In genomic region chr17:47875586-47875985, GRCh38 we compare ENCODE assay signal across 16 cellular contexts. TPM values are rescaled to one million over a fixed set of nuclear protein-coding genes. Genes with fewer than 3 reads are reported as not detected.
"Had no signal": no experiment of that assay in that cellular context is flagged by ENCODE, and none has a peak within 500 bp of the region (broad histone marks: within the 10 kb centered on the region; RNA-seq: fewer than 3 reads in every experiment).

No MANE protein-coding gene starts in this region.

- H3K9me3 Mint-ChIP-seq: activated naive CD8-positive, alpha-beta T cell treated with anti-CD3 and anti-CD28 coated beads, Interleukin-2, amount 10 ng/mL, durations not matched to agents 7 days and 5 days; activated T-helper 1 cell treated with anti-CD3 and anti-CD28 coated beads, Interleukin-12 subunit alpha, Interleukin-12 subunit beta, Interleukin-2, Interleukin-4 antibody, amounts not matched to agents 30 ng/mL and 10 ng/mL and 1 ng/mL, durations not matched to agents 14 hours and 24 hours and 36 hours; endodermal cell; naive thymus-derived CD8-positive, alpha-beta T cell; T-cell had no signal

- ATAC-seq: gastrocnemius medialis; left cardiac atrium; naive thymus-derived CD8-positive, alpha-beta T cell; right cardiac atrium; T-cell had no signal

- H3K36me3 ChIP-seq: ascending aorta, gastrocnemius medialis, heart right ventricle had no signal

- DNase-seq: activated CD4-positive, CD25-positive, alpha-beta regulatory T cell treated with anti-CD3 and anti-CD28 coated beads, Interleukin-2, amount 50 U/mL, for 72 hours; activated naive CD8-positive, alpha-beta T cell treated with anti-CD3 and anti-CD28 coated beads, Interleukin-2, amount 10 ng/mL, durations not matched to agents 7 days and 5 days; dorsolateral prefrontal cortex; erythroblast; gastrocnemius medialis; heart right ventricle; left cardiac atrium; naive thymus-derived CD8-positive, alpha-beta T cell; nucleus accumbens; right cardiac atrium; T-cell had no signal

- H3K4me1 ChIP-seq: gastrocnemius medialis had no signal

- H3K4me3 ChIP-seq: ascending aorta, dorsolateral prefrontal cortex, gastrocnemius medialis, heart right ventricle had no signal

- H3K9me3 ChIP-seq: ascending aorta, gastrocnemius medialis, heart right ventricle had no signal

- H3K36me3 Mint-ChIP-seq: activated naive CD8-positive, alpha-beta T cell treated with anti-CD3 and anti-CD28 coated beads, Interleukin-2, amount 10 ng/mL, durations not matched to agents 7 days and 5 days; naive thymus-derived CD8-positive, alpha-beta T cell had no signal

- H3K27ac ChIP-seq: ascending aorta, dorsolateral prefrontal cortex, gastrocnemius medialis, heart right ventricle had no signal

- H3K4me3 Mint-ChIP-seq: activated naive CD8-positive, alpha-beta T cell treated with anti-CD3 and anti-CD28 coated beads, Interleukin-2, amount 10 ng/mL, durations not matched to agents 7 days and 5 days; activated T-helper 1 cell treated with anti-CD3 and anti-CD28 coated beads, Interleukin-12 subunit alpha, Interleukin-12 subunit beta, Interleukin-2, Interleukin-4 antibody, amounts not matched to agents 30 ng/mL and 10 ng/mL and 1 ng/mL, durations not matched to agents 14 hours and 24 hours and 36 hours; endodermal cell; naive thymus-derived CD8-positive, alpha-beta T cell; T-cell had no signal

- H3K27ac Mint-ChIP-seq: activated naive CD8-positive, alpha-beta T cell treated with anti-CD3 and anti-CD28 coated beads, Interleukin-2, amount 10 ng/mL, durations not matched to agents 7 days and 5 days; activated T-helper 1 cell treated with anti-CD3 and anti-CD28 coated beads, Interleukin-12 subunit alpha, Interleukin-12 subunit beta, Interleukin-2, Interleukin-4 antibody, amounts not matched to agents 30 ng/mL and 10 ng/mL and 1 ng/mL, durations not matched to agents 14 hours and 24 hours and 36 hours; endodermal cell; T-cell had no signal

RNA-seq across cellular contexts. Expression of gene LRRC46, which starts 44.1 kb away (rescaled TPM):
- total RNA-seq: ascending aorta, left cardiac atrium, lung microvascular endothelial cell, urinary bladder had no signal
